In genomic region chr20:53578492-53579222, GRCh38 we compare ENCODE assay signal across 8 cellular contexts. TPM values are rescaled to one million over a fixed set of nuclear protein-coding genes. Genes with fewer than 3 reads are reported as not detected.
DNase-seq lines count a peak whose midpoint lies in the region; ATAC-seq and TF ChIP-seq lines count a peak whose summit lies in the region.

No MANE protein-coding gene starts in this region.

- no peaks in the 10 kb centered on the region for H3K27me3 ChIP-seq in adrenal gland
- H3K27me3 ChIP-seq in heart left ventricle, result no peaks in the 10 kb centered on the region

- H3K36me3 ChIP-seq in adrenal gland (replicated peaks in 1 of 2) (peaks cover 0 to 60% of the 10 kb centered on the region in 2 donors), heart left ventricle (peaks cover 0 to 85% (median 61%) of the 10 kb centered on the region in 9 donors)

- H3K9me3 ChIP-seq in adrenal gland (replicated peaks in 1 of 3), result no peaks in the 10 kb centered on the region
- no peaks in the 10 kb centered on the region for H3K9me3 ChIP-seq in heart left ventricle

- ATAC-seq in GM21447 (IDR thresholded peaks at IDR 0.05; ENCODE audit: unreplicated experiment) (peak; percentile 48), heart left ventricle (peak in 3 of 4 donors; percentile 71 to 81 (median 80)), GM21576 (IDR thresholded peaks at IDR 0.05; ENCODE audit: unreplicated experiment) (no peak)

- H3K36me3 Mint-ChIP-seq in progenitor cell of endocrine pancreas (ENCODE audit: insufficient read depth), result peaks cover 42% of the 10 kb centered on the region

- peak overlapping the region; percentile 79 for H3K27ac Mint-ChIP-seq in progenitor cell of endocrine pancreas

- peaks cover 31% of the 10 kb centered on the region for H3K4me1 Mint-ChIP-seq in progenitor cell of endocrine pancreas (ENCODE audit: low read depth)

- H3K9me3 Mint-ChIP-seq in progenitor cell of endocrine pancreas (ENCODE audit: low read depth), result no peaks in the 10 kb centered on the region

- no peaks in the 10 kb centered on the region for H3K27me3 Mint-ChIP-seq in progenitor cell of endocrine pancreas

- DNase-seq in COLO668 (lab: John Stamatoyannopoulos, UW; ENCODE audit: unreplicated experiment) (peak; percentile 60), NAMALWA (ENCODE audit: low spot score) (peak; percentile 94), SHP77 (lab: John Stamatoyannopoulos, UW) (peak; percentile 75), adrenal gland (peak in 6 of 7 donors; percentile 67 to 79 (median 74)), heart left ventricle (peak in 2 of 5 donors; percentile 68 to 76), progenitor cell of endocrine pancreas (ENCODE audit: low spot score, unreplicated experiment) (peak; percentile 27)

- peak; percentile 94 to 100 (median 98) for TF ChIP-seq CTCF in adrenal gland (IDR thresholded peaks at IDR 0.05)
- TF ChIP-seq CTCF in heart left ventricle (IDR thresholded peaks at IDR 0.05), result peak; percentile 74 to 94 (median 90)
- TF ChIP-seq CTCF in progenitor cell of endocrine pancreas (IDR thresholded peaks at IDR 0.05; ENCODE audit: unreplicated experiment), result peak; percentile 89

- intact Hi-C loops in adrenal gland (cut with DNase I), result loop anchor here in 1 of 2 donors (5.0 to 10.0 kb wide), 2 partner anchors 294 to 366 kb away; no protein-coding TSS in a partner anchor
- intact Hi-C loops in heart left ventricle (cut with DNase I), result loop anchor here (1.0 to 10.0 kb wide), 21 partner anchors 156 to 626 kb away; partner anchors contain the start of gene PFDN4 (in 2 of the 10)

- peaks cover 10 to 34% of the 10 kb centered on the region in 2 donors for H3K4me1 ChIP-seq in adrenal gland (replicated peaks in 1 of 2)
- peaks cover 0 to 68% (median 34%) of the 10 kb centered on the region in 12 donors for H3K4me1 ChIP-seq in heart left ventricle

- TF ChIP-seq POLR2A in adrenal gland (IDR thresholded peaks at IDR 0.05) (no peak), heart left ventricle (IDR thresholded peaks at IDR 0.05) (no peak)

- peak overlapping the region in 3 of 5 donors; percentile 17 to 89 (median 64) for H3K27ac ChIP-seq in adrenal gland
- H3K27ac ChIP-seq in heart left ventricle, result peak overlapping the region in 10 of 12 donors; percentile 10 to 91 (median 52)

- peak overlapping the region in 1 of 4 donors; percentile 17 for H3K4me3 ChIP-seq in adrenal gland
- peak overlapping the region in 5 of 12 donors; percentile 6 to 52 (median 17) for H3K4me3 ChIP-seq in heart left ventricle

- no peak overlapping the region for H3K4me3 Mint-ChIP-seq in progenitor cell of endocrine pancreas (ENCODE audit: low read depth)

- WGBS in adrenal gland, 4 donors, result 12 to 13% (median 13%) methylated on average over 10 of the region's 10 CpGs
- 18 to 21% (median 19%) methylated on average over 10 of the region's 10 CpGs for WGBS in heart left ventricle, 4 donors

RNA-seq across cellular contexts. Expression of gene ZNF217, which starts 15.0 kb away (rescaled TPM):
- total RNA-seq in adrenal gland (10 to 100 TPM in 7 of 8 donors, 1 to 10 TPM in 1; 9.9 to 23.4 (median 13.7) TPM), heart left ventricle (10 to 100 TPM in 2 of 9 donors, 1 to 10 TPM in 7; 5.4 to 24.1 (median 8.6) TPM), progenitor cell of endocrine pancreas (68.4 and 76.3 TPM in 2 replicates)
- polyA plus RNA-seq in adrenal gland (1 to 10 TPM; 3.5 to 5.5 (median 4.3) TPM), heart left ventricle (1 to 10 TPM; 3.7 to 5.0 TPM)
